Comparison of ENCODE assay signal across 25 cellular contexts in the genomic region with DNA sequence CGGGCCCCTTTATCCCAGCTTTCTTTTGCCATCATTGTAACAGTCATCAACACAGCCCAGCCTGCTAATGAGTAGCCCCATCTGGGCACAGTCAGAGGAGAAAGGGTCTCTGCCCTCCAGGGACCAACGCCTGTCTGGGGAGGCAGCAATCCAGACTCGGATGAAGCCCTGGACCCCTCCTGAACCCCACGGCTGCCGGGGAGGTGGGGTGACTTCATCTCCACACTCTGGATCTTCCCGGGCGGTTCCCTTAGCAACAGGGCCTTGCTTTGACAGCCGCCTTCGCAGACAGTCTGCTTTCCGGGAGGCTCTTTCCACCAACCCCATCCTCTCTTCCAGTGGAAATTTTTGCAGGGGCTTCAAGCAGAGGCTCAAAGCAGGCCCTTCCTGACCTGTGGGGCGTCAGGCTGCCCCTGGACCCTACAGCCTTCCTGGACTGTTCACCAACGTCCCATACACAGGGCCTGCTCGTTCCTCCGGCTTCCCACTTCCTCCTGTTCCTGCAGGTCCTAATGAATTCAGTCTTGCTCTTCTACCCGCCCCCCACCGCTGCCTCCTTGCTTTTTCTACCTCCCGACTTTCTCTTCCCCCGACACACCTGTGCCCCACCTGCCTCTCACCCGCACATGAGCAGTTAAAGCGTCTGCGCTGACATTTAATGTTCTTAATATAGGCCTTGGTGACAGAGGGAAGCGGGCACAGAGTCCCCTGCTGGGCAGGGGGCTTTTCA.
A peak's percentile ranks its signal among the peaks of the same experiment; 100 is the strongest.
DNase-seq lines count a peak whose midpoint lies in the region; ATAC-seq and TF ChIP-seq lines count a peak whose summit lies in the region.
"Had no signal": no experiment of that assay in that cellular context is flagged by ENCODE, and none has a peak within 500 bp of the region (broad histone marks: within the 10 kb centered on the region; RNA-seq: fewer than 3 reads in every experiment).

No MANE protein-coding gene starts in this region.

- peak overlapping the region; percentile 34 for H2AFZ ChIP-seq in neuronal stem cell (ENCODE audit: low read length)

- H2AK5ac ChIP-seq in neuronal stem cell (ENCODE audit: low read depth, low read length), result no peak overlapping the region

- H2BK120ac ChIP-seq in neuronal stem cell (ENCODE audit: low read depth, low read length), result no peak overlapping the region

- peak overlapping the region; percentile 53 for H3K18ac ChIP-seq in neuronal stem cell (ENCODE audit: low read length)

- peak overlapping the region; percentile 3 for H3K9ac ChIP-seq in neuronal stem cell (ENCODE audit: low read depth, low read length, poor library complexity)

- H3K27ac ChIP-seq in esophagus muscularis mucosa (replicated peaks in 1 of 4), result no peak overlapping the region
- H3K27ac ChIP-seq in neuronal stem cell (replicated peaks; ENCODE audit: low read length), result no peak overlapping the region
- no peak overlapping the region for H3K27ac ChIP-seq in upper lobe of right lung
- H3K27ac ChIP-seq: A549, ascending aorta, heart left ventricle had no signal

- intact Hi-C loops in esophagus muscularis mucosa (cut with DNase I) (no loop called here), upper lobe of right lung (cut with DNase I) (no loop called here)

- no peaks in the 10 kb centered on the region for H3K9me3 Mint-ChIP-seq in activated CD8-positive, alpha-beta memory T cell treated with anti-CD3 and anti-CD28 coated beads, Interleukin-2, amount 10 ng/mL, durations not matched to agents 7 days and 5 days (ENCODE audit: low read depth)
- H3K9me3 Mint-ChIP-seq: activated CD8-positive, alpha-beta T cell treated with anti-CD3 and anti-CD28 coated beads for 36 hours; activated naive CD4-positive, alpha-beta T cell treated with anti-CD3 and anti-CD28 coated beads, Interleukin-2, amount 50 U/mL, for 24 hours; activated T-cell treated with anti-CD3 and anti-CD28 coated beads, Interleukin-2, amount 50 U/mL, for 4 hours; natural killer cell treated with Interleukin-12 subunit alpha and Interleukin-12 subunit beta and Interleukin-15 and Interleukin-18, amount 100 ng/mL, for 72 hours had no signal

- H3K4me1 Mint-ChIP-seq in activated CD8-positive, alpha-beta memory T cell treated with anti-CD3 and anti-CD28 coated beads, Interleukin-2, amount 10 ng/mL, durations not matched to agents 7 days and 5 days, result no peaks in the 10 kb centered on the region
- H3K4me1 Mint-ChIP-seq: activated naive CD4-positive, alpha-beta T cell treated with anti-CD3 and anti-CD28 coated beads, Interleukin-2, amount 50 U/mL, for 24 hours had no signal

- H4K8ac ChIP-seq in neuronal stem cell (ENCODE audit: low read depth, low read length), result no peak overlapping the region

- peaks cover 24% of the 10 kb centered on the region for H3K27me3 Mint-ChIP-seq in activated CD8-positive, alpha-beta memory T cell treated with anti-CD3 and anti-CD28 coated beads, Interleukin-2, amount 10 ng/mL, durations not matched to agents 7 days and 5 days

- 82% methylated on average over 20 of the region's 22 CpGs for WGBS in esophagus muscularis mucosa
- WGBS in neuronal stem cell (ENCODE audit: extremely low coverage in 2 of 2, insufficient read length in 2 of 2, insufficient replicate concordance in 1 of 2), 2 donors, result no CpG with 5 or more reads among the region's 22 CpGs

- H3K79me1 ChIP-seq in neuronal stem cell (ENCODE audit: low read depth, low read length), result no peaks in the 10 kb centered on the region

- CTCF ChIA-PET in activated CD8-positive, alpha-beta memory T cell treated with anti-CD3 and anti-CD28 coated beads, Interleukin-2, amount 10 ng/mL, durations not matched to agents 7 days and 5 days (lab: Charles Lee), result no interaction called here

- H3K4me3 ChIP-seq in esophagus muscularis mucosa (no peak overlapping the region), neuronal stem cell (ENCODE audit: low read length in 2 of 2) (no peak overlapping the region), upper lobe of right lung (no peak overlapping the region)
- H3K4me3 ChIP-seq: A549, ascending aorta, heart left ventricle had no signal

- no peak overlapping the region for H3K4ac ChIP-seq in neuronal stem cell (ENCODE audit: low read length)

- no peak overlapping the region for H3K27ac Mint-ChIP-seq in activated CD8-positive, alpha-beta memory T cell treated with anti-CD3 and anti-CD28 coated beads, Interleukin-2, amount 10 ng/mL, durations not matched to agents 7 days and 5 days
- H3K27ac Mint-ChIP-seq: activated CD8-positive, alpha-beta T cell treated with anti-CD3 and anti-CD28 coated beads for 36 hours; activated naive CD4-positive, alpha-beta T cell treated with anti-CD3 and anti-CD28 coated beads, Interleukin-2, amount 50 U/mL, for 24 hours; natural killer cell treated with Interleukin-12 subunit alpha and Interleukin-12 subunit beta and Interleukin-15 and Interleukin-18, amount 100 ng/mL, for 72 hours; progenitor cell of endocrine pancreas had no signal

- TF ChIP-seq POLR2A in esophagus muscularis mucosa (IDR thresholded peaks at IDR 0.05; ENCODE audit: low read depth), result no peak

- no peaks in the 10 kb centered on the region for H3K36me3 Mint-ChIP-seq in activated CD8-positive, alpha-beta memory T cell treated with anti-CD3 and anti-CD28 coated beads, Interleukin-2, amount 10 ng/mL, durations not matched to agents 7 days and 5 days
- H3K36me3 Mint-ChIP-seq: activated naive CD4-positive, alpha-beta T cell treated with anti-CD3 and anti-CD28 coated beads, Interleukin-2, amount 50 U/mL, for 24 hours; natural killer cell treated with Interleukin-12 subunit alpha and Interleukin-12 subunit beta and Interleukin-15 and Interleukin-18, amount 100 ng/mL, for 72 hours had no signal

- no peak overlapping the region for H2BK15ac ChIP-seq in neuronal stem cell (ENCODE audit: low read length)

- no peak for ATAC-seq in activated CD8-positive, alpha-beta memory T cell treated with anti-CD3 and anti-CD28 coated beads, Interleukin-2, amount 10 ng/mL, durations not matched to agents 7 days and 5 days
- no peak for ATAC-seq in upper lobe of right lung
- ATAC-seq in GM21825 (IDR thresholded peaks at IDR 0.05; ENCODE audit: unreplicated experiment), result no peak
- ATAC-seq: A549; activated CD8-positive, alpha-beta T cell treated with anti-CD3 and anti-CD28 coated beads for 36 hours; activated T-cell treated with anti-CD3 and anti-CD28 coated beads, Interleukin-2, amount 50 U/mL, for 4 hours; heart left ventricle; left colon; natural killer cell treated with Interleukin-12 subunit alpha and Interleukin-12 subunit beta and Interleukin-15 and Interleukin-18, amount 100 ng/mL, for 72 hours had no signal

- H3K14ac ChIP-seq in neuronal stem cell (ENCODE audit: low read length), result no peak overlapping the region

- no peak overlapping the region for H4K91ac ChIP-seq in neuronal stem cell (ENCODE audit: low read depth, low read length, poor library complexity)

- no peak overlapping the region for H2BK5ac ChIP-seq in neuronal stem cell (ENCODE audit: low read length)

- H3K9me3 ChIP-seq in esophagus muscularis mucosa (no peaks in the 10 kb centered on the region), neuronal stem cell (replicated peaks in 1 of 2; ENCODE audit: control insufficient read depth in 2 of 2, insufficient read depth in 1 of 2, low read depth in 1 of 2, low read length in 2 of 2) (no peaks in the 10 kb centered on the region), upper lobe of right lung (no peaks in the 10 kb centered on the region)
- H3K9me3 ChIP-seq: A549, ascending aorta, heart left ventricle had no signal

- H3K4me1 ChIP-seq in esophagus muscularis mucosa, result no peaks in the 10 kb centered on the region
- H3K4me1 ChIP-seq in neuronal stem cell (ENCODE audit: control insufficient read depth in 2 of 2, insufficient read depth in 1 of 2, low read depth in 1 of 2, low read length in 2 of 2), result no peaks in the 10 kb centered on the region
- H3K4me1 ChIP-seq in upper lobe of right lung, result no peaks in the 10 kb centered on the region
- H3K4me1 ChIP-seq: A549, ascending aorta, heart left ventricle had no signal

- DNase-seq in activated CD8-positive, alpha-beta memory T cell treated with anti-CD3 and anti-CD28 coated beads, Interleukin-2, amount 50 U/mL, for 48 hours, result peak; percentile 28
- no peak for DNase-seq in activated CD8-positive, alpha-beta memory T cell treated with anti-CD3 and anti-CD28 coated beads, Interleukin-2, amount 10 ng/mL, durations not matched to agents 7 days and 5 days
- DNase-seq in esophagus muscularis mucosa (ENCODE audit: extremely low spot score), result peak; percentile 89
- DNase-seq in neuronal stem cell (ENCODE audit: low spot score), result no peak
- DNase-seq in upper lobe of right lung, result peak; percentile 34
- DNase-seq in germinal center (ENCODE audit: low spot score), result no peak
- DNase-seq in activated gamma-delta T cell (lab: John Stamatoyannopoulos, UW), result no peak
- DNase-seq: activated CD4-positive, CD25-positive, alpha-beta regulatory T cell; activated CD8-positive, alpha-beta T cell treated with anti-CD3 and anti-CD28 coated beads for 36 hours; activated T-cell treated with anti-CD3 and anti-CD28 coated beads, Interleukin-2, amount 50 U/mL, for 4 hours; central memory CD4-positive, alpha-beta T cell; COR-L47; GF-D8; left colon; NCI-H1694; NCI-H526; stimulated activated CD8-positive, alpha-beta memory T cell treated with anti-CD3 and anti-CD28 coated beads, Interleukin-4, amount 100 ng/mL, for 48 hours; trophoblast cell had no signal

- H3K23ac ChIP-seq in neuronal stem cell (ENCODE audit: low read depth, low read length, poor library complexity), result no peak overlapping the region

- H3K27me3 ChIP-seq in esophagus muscularis mucosa, result no peaks in the 10 kb centered on the region
- peaks cover 0 to 12% (median 0%) of the 10 kb centered on the region in 3 experiments for H3K27me3 ChIP-seq in neuronal stem cell (ENCODE audit: control insufficient read depth in 3 of 3, insufficient read depth in 3 of 3, low read depth in 1 of 3, low read length in 3 of 3)
- peaks cover 9% of the 10 kb centered on the region for H3K27me3 ChIP-seq in upper lobe of right lung
- H3K27me3 ChIP-seq: ascending aorta had no signal

- H3K4me2 ChIP-seq in neuronal stem cell (ENCODE audit: insufficient read depth, low read length, poor library complexity, severe bottlenecking), result no peak overlapping the region
- H3K4me2 ChIP-seq: A549 had no signal

- TF ChIP-seq EP300 in esophagus muscularis mucosa (IDR thresholded peaks at IDR 0.05), result no peak

- H2BK12ac ChIP-seq in neuronal stem cell (ENCODE audit: low read length), result no peak overlapping the region

- no peak overlapping the region for H3K4me3 Mint-ChIP-seq in activated CD8-positive, alpha-beta memory T cell treated with anti-CD3 and anti-CD28 coated beads, Interleukin-2, amount 10 ng/mL, durations not matched to agents 7 days and 5 days
- H3K4me3 Mint-ChIP-seq: activated CD8-positive, alpha-beta T cell treated with anti-CD3 and anti-CD28 coated beads for 36 hours; activated naive CD4-positive, alpha-beta T cell treated with anti-CD3 and anti-CD28 coated beads, Interleukin-2, amount 50 U/mL, for 24 hours; activated T-cell treated with anti-CD3 and anti-CD28 coated beads, Interleukin-2, amount 50 U/mL, for 4 hours; natural killer cell treated with Interleukin-12 subunit alpha and Interleukin-12 subunit beta and Interleukin-15 and Interleukin-18, amount 100 ng/mL, for 72 hours had no signal

- H3K36me3 ChIP-seq in esophagus muscularis mucosa, result no peaks in the 10 kb centered on the region
- H3K36me3 ChIP-seq in neuronal stem cell (replicated peaks in 1 of 2; ENCODE audit: control insufficient read depth in 2 of 2, insufficient read depth in 2 of 2, low read length in 2 of 2), result no peaks in the 10 kb centered on the region
- H3K36me3 ChIP-seq in upper lobe of right lung, result no peaks in the 10 kb centered on the region
- H3K36me3 ChIP-seq: ascending aorta, heart left ventricle had no signal

- TF ChIP-seq CTCF in esophagus muscularis mucosa (IDR thresholded peaks at IDR 0.05) (no peak), upper lobe of right lung (IDR thresholded peaks at IDR 0.05) (no peak)

Comparison
In these comparisons a context has a peak if more than half of its experiments do, and no peak if none do; other contexts are left out.
1. DNase-seq: peak in activated CD8-positive, alpha-beta memory T cell treated with anti-CD3 and anti-CD28 coated beads, Interleukin-2, amount 50 U/mL, for 48 hours (single experiment), esophagus muscularis mucosa (single experiment) and upper lobe of right lung (single experiment); none in activated CD8-positive, alpha-beta memory T cell treated with anti-CD3 and anti-CD28 coated beads, Interleukin-2, amount 10 ng/mL, durations not matched to agents 7 days and 5 days (single experiment), neuronal stem cell (single experiment), germinal center (single experiment) and activated gamma-delta T cell (single experiment).